20 cellular contexts compared by ENCODE assay signal in the genomic region with DNA sequence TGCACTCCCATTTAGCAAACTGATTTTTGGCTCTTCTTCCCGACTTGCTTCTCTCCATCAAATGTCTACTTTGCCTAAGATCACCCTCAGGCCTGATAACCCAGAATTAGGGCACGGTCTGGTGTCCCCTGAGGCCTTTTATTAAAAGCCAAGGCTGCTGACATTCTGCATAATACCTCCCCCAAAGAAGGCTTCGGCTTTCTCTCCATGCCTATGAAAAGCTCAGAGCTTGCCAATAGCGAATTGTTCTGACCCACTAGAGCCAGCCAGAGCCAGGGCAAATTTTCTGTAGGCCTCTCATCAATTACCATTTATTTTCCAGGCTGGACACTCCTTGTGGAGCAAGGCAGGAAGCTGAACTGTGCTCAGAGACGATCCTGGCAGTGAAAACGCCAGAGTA.
"Had no signal": no experiment of that assay in that cellular context is flagged by ENCODE, and none has a peak within 500 bp of the region (broad histone marks: within the 10 kb centered on the region; RNA-seq: fewer than 3 reads in every experiment).

No MANE protein-coding gene starts in this region.

- H3K27me3 ChIP-seq: hepatocyte, pancreas, thyroid gland, upper lobe of right lung had no signal

- ATAC-seq: activated CD8-positive, alpha-beta T cell treated with anti-CD3 and anti-CD28 coated beads, Interleukin-2, amount 10 ng/mL, durations not matched to agents 7 days and 5 days; pancreas; upper lobe of right lung had no signal

- DNase-seq: activated CD4-positive, alpha-beta T cell treated with anti-CD3 and anti-CD28 coated beads for 1 hour; activated CD4-positive, alpha-beta T cell treated with anti-CD3 and anti-CD28 coated beads, Interleukin-2, amount 50 U/mL, for 1 hour; activated CD8-positive, alpha-beta T cell treated with anti-CD3 and anti-CD28 coated beads, Interleukin-2, amount 10 ng/mL, durations not matched to agents 7 days and 5 days; activated gamma-delta T cell; activated naive CD4-positive, alpha-beta T cell treated with anti-CD3 and anti-CD28 coated beads, Interleukin-2, amount 50 U/mL, for 16 hours; aorta; endodermal cell; immature natural killer cell; kidney glomerular epithelial cell; pancreas; small intestine; stimulated activated CD4-positive, alpha-beta T cell treated with anti-CD3 and anti-CD28 coated beads, Interleukin-15, amount 100 ng/mL, for 24 hours; stimulated activated CD4-positive, alpha-beta T cell treated with anti-CD3 and anti-CD28 coated beads, Interleukin-2, amount 100 ng/mL, for 48 hours; stimulated activated naive CD4-positive, alpha-beta T cell treated with Interleukin-2 at 50 U/mL for 16 hours; T-helper 1 cell; thyroid gland; upper lobe of right lung had no signal

- H3K27ac ChIP-seq: coronary artery, epithelial cell of prostate, hepatocyte, pancreas, thyroid gland, upper lobe of right lung had no signal

- H3K9me3 ChIP-seq: pancreas, thyroid gland, upper lobe of right lung had no signal

- H3K36me3 ChIP-seq: pancreas, thyroid gland, upper lobe of right lung had no signal

- H3K4me3 ChIP-seq: coronary artery, hepatocyte, pancreas, thyroid gland, upper lobe of right lung had no signal
